1 cellular context compared by ENCODE assay signal in genomic region chr1:173867753-173868265, GRCh38.
A peak's percentile ranks its signal among the peaks of the same experiment; 100 is the strongest.
TF ChIP-seq lines count a peak whose summit lies in the region.

TSS of gene GAS5 (minus strand) at chr1:173867989.

TF ChIP-seq in K562, 482 proteins besides CTCF, POLR2A, EP300 and RAD21 (continued from another document and continues in another):
- TF ChIP-seq, protein P1, sequence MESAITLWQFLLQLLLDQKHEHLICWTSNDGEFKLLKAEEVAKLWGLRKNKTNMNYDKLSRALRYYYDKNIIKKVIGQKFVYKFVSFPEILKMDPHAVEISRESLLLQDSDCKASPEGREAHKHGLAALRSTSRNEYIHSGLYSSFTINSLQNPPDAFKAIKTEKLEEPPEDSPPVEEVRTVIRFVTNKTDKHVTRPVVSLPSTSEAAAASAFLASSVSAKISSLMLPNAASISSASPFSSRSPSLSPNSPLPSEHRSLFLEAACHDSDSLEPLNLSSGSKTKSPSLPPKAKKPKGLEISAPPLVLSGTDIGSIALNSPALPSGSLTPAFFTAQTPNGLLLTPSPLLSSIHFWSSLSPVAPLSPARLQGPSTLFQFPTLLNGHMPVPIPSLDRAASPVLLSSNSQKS (CRISPR knock-in tag; IDR thresholded peaks at IDR 0.05) = no peak
- TF ChIP-seq NFYB (IDR thresholded peaks at IDR 0.05; ENCODE audit: extremely low read depth, insufficient read length) (no peak), MBD1 (CRISPR knock-in tag; IDR thresholded peaks at IDR 0.05) (no peak), PRMT5 (CRISPR knock-in tag; IDR thresholded peaks at IDR 0.05) (no peak), ZBED1 (IDR thresholded peaks at IDR 0.05) (peak; percentile 93), E2F8 (IDR thresholded peaks at IDR 0.05; ENCODE audit: low read depth, partially characterized antibody) (peak; percentile 82), TARDBP (IDR thresholded peaks at IDR 0.05) (no peak), SAFB2 (IDR thresholded peaks at IDR 0.05; ENCODE audit: borderline replicate concordance, low read depth, low read length, severe bottlenecking) (no peak), PHF21A (IDR thresholded peaks at IDR 0.05; ENCODE audit: borderline replicate concordance, low read depth) (no peak; the same call in 1 of the 2 replicates), ZNF197 (CRISPR knock-in tag; IDR thresholded peaks at IDR 0.05; ENCODE audit: low read depth) (no peak), RBM34 (IDR thresholded peaks at IDR 0.05; ENCODE audit: borderline replicate concordance, insufficient read depth, low read length) (no peak), STAG1 (CRISPR knock-in tag; IDR thresholded peaks at IDR 0.05; ENCODE audit: borderline replicate concordance) (no peak), BRD9 (IDR thresholded peaks at IDR 0.05; ENCODE audit: low read depth, partially characterized antibody) (peak; percentile 95), FIP1L1 (IDR thresholded peaks at IDR 0.05; ENCODE audit: low read depth, low read length, poor library complexity, severe bottlenecking) (no peak), ELF2 (CRISPR knock-in tag; IDR thresholded peaks at IDR 0.05) (peak; percentile 45; the same call in 1 of the 2 replicates), BHLHE40 (IDR thresholded peaks at IDR 0.05; ENCODE audit: low read length) (0 out of 2 replicates have a peak, but pooled peaks have one; percentile 71), MTA2 (IDR thresholded peaks at IDR 0.05; ENCODE audit: low read depth) (no peak), DMBX1 (CRISPR knock-in tag; IDR thresholded peaks at IDR 0.05; ENCODE audit: borderline replicate concordance) (no peak), NBN (IDR thresholded peaks at IDR 0.05; ENCODE audit: low read depth) (peak; percentile 100), CEBPB (tag; IDR thresholded peaks at IDR 0.05) (no peak), FOXK1 (CRISPR knock-in tag; IDR thresholded peaks at IDR 0.05; ENCODE audit: borderline replicate concordance) (peak; percentile 92), SETDB1 (IDR thresholded peaks at IDR 0.05; ENCODE audit: low read length) (no peak), ZC3H8 (IDR thresholded peaks at IDR 0.05) (no peak), ZNF175 (CRISPR knock-in tag; IDR thresholded peaks at IDR 0.05; ENCODE audit: low read depth) (peak; percentile 85), BCOR (IDR thresholded peaks at IDR 0.05) (no peak; the same call in 1 of the 2 replicates), TAL1 (IDR thresholded peaks at IDR 0.05) (no peak; the same call in 1 of the 2 replicates), MXI1 (IDR thresholded peaks at IDR 0.05; ENCODE audit: low read depth, low read length) (peak; percentile 59), FOXP4 (CRISPR knock-in tag; IDR thresholded peaks at IDR 0.05; ENCODE audit: borderline replicate concordance) (no peak; the same call in 1 of the 2 replicates), ZNF23 (CRISPR knock-in tag; IDR thresholded peaks at IDR 0.05) (no peak), TFAP4 (CRISPR knock-in tag; IDR thresholded peaks at IDR 0.05; ENCODE audit: borderline replicate concordance) (peak; percentile 55)
- TF ChIP-seq, protein P2, sequence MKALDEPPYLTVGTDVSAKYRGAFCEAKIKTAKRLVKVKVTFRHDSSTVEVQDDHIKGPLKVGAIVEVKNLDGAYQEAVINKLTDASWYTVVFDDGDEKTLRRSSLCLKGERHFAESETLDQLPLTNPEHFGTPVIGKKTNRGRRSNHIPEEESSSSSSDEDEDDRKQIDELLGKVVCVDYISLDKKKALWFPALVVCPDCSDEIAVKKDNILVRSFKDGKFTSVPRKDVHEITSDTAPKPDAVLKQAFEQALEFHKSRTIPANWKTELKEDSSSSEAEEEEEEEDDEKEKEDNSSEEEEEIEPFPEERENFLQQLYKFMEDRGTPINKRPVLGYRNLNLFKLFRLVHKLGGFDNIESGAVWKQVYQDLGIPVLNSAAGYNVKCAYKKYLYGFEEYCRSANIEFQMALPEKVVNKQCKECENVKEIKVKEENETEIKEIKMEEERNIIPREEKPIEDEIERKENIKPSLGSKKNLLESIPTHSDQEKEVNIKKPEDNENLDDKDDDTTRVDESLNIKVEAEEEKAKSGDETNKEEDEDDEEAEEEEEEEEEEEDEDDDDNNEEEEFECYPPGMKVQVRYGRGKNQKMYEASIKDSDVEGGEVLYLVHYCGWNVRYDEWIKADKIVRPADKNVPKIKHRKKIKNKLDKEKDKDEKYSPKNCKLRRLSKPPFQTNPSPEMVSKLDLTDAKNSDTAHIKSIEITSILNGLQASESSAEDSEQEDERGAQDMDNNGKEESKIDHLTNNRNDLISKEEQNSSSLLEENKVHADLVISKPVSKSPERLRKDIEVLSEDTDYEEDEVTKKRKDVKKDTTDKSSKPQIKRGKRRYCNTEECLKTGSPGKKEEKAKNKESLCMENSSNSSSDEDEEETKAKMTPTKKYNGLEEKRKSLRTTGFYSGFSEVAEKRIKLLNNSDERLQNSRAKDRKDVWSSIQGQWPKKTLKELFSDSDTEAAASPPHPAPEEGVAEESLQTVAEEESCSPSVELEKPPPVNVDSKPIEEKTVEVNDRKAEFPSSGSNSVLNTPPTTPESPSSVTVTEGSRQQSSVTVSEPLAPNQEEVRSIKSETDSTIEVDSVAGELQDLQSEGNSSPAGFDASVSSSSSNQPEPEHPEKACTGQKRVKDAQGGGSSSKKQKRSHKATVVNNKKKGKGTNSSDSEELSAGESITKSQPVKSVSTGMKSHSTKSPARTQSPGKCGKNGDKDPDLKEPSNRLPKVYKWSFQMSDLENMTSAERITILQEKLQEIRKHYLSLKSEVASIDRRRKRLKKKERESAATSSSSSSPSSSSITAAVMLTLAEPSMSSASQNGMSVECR (CRISPR knock-in tag; IDR thresholded peaks at IDR 0.05) = peak; percentile 96
- TF ChIP-seq, protein P3, sequence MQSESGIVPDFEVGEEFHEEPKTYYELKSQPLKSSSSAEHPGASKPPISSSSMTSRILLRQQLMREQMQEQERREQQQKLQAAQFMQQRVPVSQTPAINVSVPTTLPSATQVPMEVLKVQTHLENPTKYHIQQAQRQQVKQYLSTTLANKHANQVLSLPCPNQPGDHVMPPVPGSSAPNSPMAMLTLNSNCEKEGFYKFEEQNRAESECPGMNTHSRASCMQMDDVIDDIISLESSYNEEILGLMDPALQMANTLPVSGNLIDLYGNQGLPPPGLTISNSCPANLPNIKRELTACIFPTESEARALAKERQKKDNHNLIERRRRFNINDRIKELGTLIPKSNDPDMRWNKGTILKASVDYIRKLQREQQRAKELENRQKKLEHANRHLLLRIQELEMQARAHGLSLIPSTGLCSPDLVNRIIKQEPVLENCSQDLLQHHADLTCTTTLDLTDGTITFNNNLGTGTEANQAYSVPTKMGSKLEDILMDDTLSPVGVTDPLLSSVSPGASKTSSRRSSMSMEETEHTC (IDR thresholded peaks at IDR 0.05) = 0 out of 2 replicates have a peak, but pooled peaks have one; percentile 44
- TF ChIP-seq, protein P4, sequence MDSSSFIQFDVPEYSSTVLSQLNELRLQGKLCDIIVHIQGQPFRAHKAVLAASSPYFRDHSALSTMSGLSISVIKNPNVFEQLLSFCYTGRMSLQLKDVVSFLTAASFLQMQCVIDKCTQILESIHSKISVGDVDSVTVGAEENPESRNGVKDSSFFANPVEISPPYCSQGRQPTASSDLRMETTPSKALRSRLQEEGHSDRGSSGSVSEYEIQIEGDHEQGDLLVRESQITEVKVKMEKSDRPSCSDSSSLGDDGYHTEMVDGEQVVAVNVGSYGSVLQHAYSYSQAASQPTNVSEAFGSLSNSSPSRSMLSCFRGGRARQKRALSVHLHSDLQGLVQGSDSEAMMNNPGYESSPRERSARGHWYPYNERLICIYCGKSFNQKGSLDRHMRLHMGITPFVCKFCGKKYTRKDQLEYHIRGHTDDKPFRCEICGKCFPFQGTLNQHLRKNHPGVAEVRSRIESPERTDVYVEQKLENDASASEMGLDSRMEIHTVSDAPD (CRISPR knock-in tag; IDR thresholded peaks at IDR 0.05) = no peak
- TF ChIP-seq, protein P5, sequence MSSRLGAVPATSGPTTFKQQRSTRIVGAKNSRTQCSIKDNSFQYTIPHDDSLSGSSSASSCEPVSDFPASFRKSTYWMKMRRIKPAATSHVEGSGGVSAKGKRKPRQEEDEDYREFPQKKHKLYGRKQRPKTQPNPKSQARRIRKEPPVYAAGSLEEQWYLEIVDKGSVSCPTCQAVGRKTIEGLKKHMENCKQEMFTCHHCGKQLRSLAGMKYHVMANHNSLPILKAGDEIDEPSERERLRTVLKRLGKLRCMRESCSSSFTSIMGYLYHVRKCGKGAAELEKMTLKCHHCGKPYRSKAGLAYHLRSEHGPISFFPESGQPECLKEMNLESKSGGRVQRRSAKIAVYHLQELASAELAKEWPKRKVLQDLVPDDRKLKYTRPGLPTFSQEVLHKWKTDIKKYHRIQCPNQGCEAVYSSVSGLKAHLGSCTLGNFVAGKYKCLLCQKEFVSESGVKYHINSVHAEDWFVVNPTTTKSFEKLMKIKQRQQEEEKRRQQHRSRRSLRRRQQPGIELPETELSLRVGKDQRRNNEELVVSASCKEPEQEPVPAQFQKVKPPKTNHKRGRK (tag; IDR thresholded peaks at IDR 0.05) = no peak
- TF ChIP-seq, protein P6, sequence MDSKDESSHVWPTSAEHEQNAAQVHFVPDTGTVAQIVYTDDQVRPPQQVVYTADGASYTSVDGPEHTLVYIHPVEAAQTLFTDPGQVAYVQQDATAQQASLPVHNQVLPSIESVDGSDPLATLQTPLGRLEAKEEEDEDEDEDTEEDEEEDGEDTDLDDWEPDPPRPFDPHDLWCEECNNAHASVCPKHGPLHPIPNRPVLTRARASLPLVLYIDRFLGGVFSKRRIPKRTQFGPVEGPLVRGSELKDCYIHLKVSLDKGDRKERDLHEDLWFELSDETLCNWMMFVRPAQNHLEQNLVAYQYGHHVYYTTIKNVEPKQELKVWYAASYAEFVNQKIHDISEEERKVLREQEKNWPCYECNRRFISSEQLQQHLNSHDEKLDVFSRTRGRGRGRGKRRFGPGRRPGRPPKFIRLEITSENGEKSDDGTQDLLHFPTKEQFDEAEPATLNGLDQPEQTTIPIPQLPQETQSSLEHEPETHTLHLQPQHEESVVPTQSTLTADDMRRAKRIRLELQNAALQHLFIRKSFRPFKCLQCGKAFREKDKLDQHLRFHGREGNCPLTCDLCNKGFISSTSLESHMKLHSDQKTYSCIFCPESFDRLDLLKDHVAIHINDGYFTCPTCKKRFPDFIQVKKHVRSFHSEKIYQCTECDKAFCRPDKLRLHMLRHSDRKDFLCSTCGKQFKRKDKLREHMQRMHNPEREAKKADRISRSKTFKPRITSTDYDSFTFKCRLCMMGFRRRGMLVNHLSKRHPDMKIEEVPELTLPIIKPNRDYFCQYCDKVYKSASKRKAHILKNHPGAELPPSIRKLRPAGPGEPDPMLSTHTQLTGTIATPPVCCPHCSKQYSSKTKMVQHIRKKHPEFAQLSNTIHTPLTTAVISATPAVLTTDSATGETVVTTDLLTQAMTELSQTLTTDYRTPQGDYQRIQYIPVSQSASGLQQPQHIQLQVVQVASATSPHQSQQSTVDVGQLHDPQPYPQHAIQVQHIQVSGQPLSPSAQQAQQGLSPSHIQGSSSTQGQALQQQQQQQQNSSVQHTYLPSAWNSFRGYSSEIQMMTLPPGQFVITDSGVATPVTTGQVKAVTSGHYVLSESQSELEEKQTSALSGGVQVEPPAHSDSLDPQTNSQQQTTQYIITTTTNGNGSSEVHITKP (IDR thresholded peaks at IDR 0.05; ENCODE audit: partially characterized antibody) = peak; percentile 61
